ENCODE assay signal across 5 cellular contexts in genomic region chr10:79868023-79868422, GRCh38. TPM values are rescaled to one million over a fixed set of nuclear protein-coding genes. Genes with fewer than 3 reads are reported as not detected.
"Had no signal": no experiment of that assay in that cellular context is flagged by ENCODE, and none has a peak within 500 bp of the region (broad histone marks: within the 10 kb centered on the region; RNA-seq: fewer than 3 reads in every experiment).

No MANE protein-coding gene starts in this region.

RNA-seq across cellular contexts. Expression of gene NUTM2E, which starts 41.5 kb away (rescaled TPM):
- total RNA-seq: GM23248, H4, HFFc6, HT-29, IMR-90 had no signal
- polyA plus RNA-seq: GM23248, IMR-90 had no signal
